ENCODE assay signal across 12 cellular contexts in genomic region chr19:54035215-54036178, GRCh38. TPM values are rescaled to one million over a fixed set of nuclear protein-coding genes. Genes with fewer than 3 reads are reported as not detected.
DNase-seq lines count a peak whose midpoint lies in the region; ATAC-seq, FAIRE-seq and TF ChIP-seq lines count a peak whose summit lies in the region.
"Had no signal": no experiment of that assay in that cellular context is flagged by ENCODE, and none has a peak within 500 bp of the region (broad histone marks: within the 10 kb centered on the region; RNA-seq: fewer than 3 reads in every experiment).

No MANE protein-coding gene starts in this region.

- no peak for FAIRE-seq in D721Med (lab: Jason Lieb, UNC)

- no peak overlapping the region for H3K4me3 ChIP-seq in fibroblast of mammary gland (ENCODE audit: control insufficient read depth, low read depth, low read length)
- H3K4me3 ChIP-seq in lower lobe of right lung, result no peak overlapping the region
- no peak overlapping the region for H3K4me3 ChIP-seq in right atrium auricular region
- H3K4me3 ChIP-seq: adrenal gland had no signal

- TF ChIP-seq CTCF in fibroblast of mammary gland (conservative IDR thresholded peaks at IDR 0.05; ENCODE audit: control insufficient read depth, insufficient read depth, low read depth, low read length), result no peak
- no peak for TF ChIP-seq CTCF in lower lobe of right lung (IDR thresholded peaks at IDR 0.05)
- no peak for TF ChIP-seq CTCF in right atrium auricular region (IDR thresholded peaks at IDR 0.05)
- no peak for TF ChIP-seq CTCF in D721Med (IDR thresholded peaks at IDR 0.05; ENCODE audit: insufficient read depth, missing control alignments)

- DNase-seq in ELF-1 (ENCODE audit: low read depth, low spot score) (peak; percentile 60), RPMI7951 (ENCODE audit: low read depth) (peak; percentile 92), fibroblast of mammary gland (ENCODE audit: low read depth) (peak; percentile 94), non-pigmented ciliary epithelial cell (ENCODE audit: low read depth) (peak; percentile 58), lower lobe of right lung (no peak), cerebellar nuclear complex (lab: John Stamatoyannopoulos, UW) (no peak), right atrium auricular region (ENCODE audit: low spot score) (no peak), D721Med (ENCODE audit: insufficient read length, low spot score) (no peak)
- DNase-seq: adrenal gland, DMS79 treated with DMSO at 0.1 percent for 48 hours had no signal

- intact Hi-C loops in lower lobe of right lung (cut with DNase I), result no loop called here

- H3K27ac ChIP-seq in lower lobe of right lung (no peak overlapping the region), right atrium auricular region (no peak overlapping the region)
- H3K27ac ChIP-seq: adrenal gland, KMS-11, parathyroid adenoma had no signal

- H3K36me3 ChIP-seq in lower lobe of right lung (no peaks in the 10 kb centered on the region), right atrium auricular region (no peaks in the 10 kb centered on the region)
- H3K36me3 ChIP-seq: adrenal gland had no signal

- no peak for ATAC-seq in lower lobe of right lung

- no peaks in the 10 kb centered on the region for H3K4me1 ChIP-seq in lower lobe of right lung
- H3K4me1 ChIP-seq in right atrium auricular region, result no peaks in the 10 kb centered on the region
- H3K4me1 ChIP-seq: adrenal gland, parathyroid adenoma had no signal

- H3K9me3 ChIP-seq in lower lobe of right lung, result no peaks in the 10 kb centered on the region
- no peaks in the 10 kb centered on the region for H3K9me3 ChIP-seq in right atrium auricular region
- H3K9me3 ChIP-seq: adrenal gland had no signal

- H3K27me3 ChIP-seq in lower lobe of right lung (ENCODE audit: low read depth) (peaks cover under 1% of the 10 kb centered on the region), right atrium auricular region (no peaks in the 10 kb centered on the region)
- H3K27me3 ChIP-seq: adrenal gland had no signal

RNA-seq across cellular contexts. Expression of gene VSTM1, which starts 28.2 kb away (rescaled TPM):
- total RNA-seq in RPMI7951 (2014; rRNA removed; shearing (Covaris generic)), result 0.29 TPM in 1 of 2 replicates, not detected in the other
- 1.7 TPM for total RNA-seq in lower lobe of right lung
- not detected for total RNA-seq in right atrium auricular region

RNA-seq across cellular contexts. Expression of gene CACNG6, which starts 44.1 kb away (rescaled TPM):
- total RNA-seq in RPMI7951 (2014; rRNA removed; shearing (Covaris generic)), result 0.10 TPM in 1 of 2 replicates, not detected in the other
- total RNA-seq in lower lobe of right lung (2.2 TPM), right atrium auricular region (under 1 TPM in 1 of 2 donors, not detected in 1; 0.31 TPM)
- total RNA-seq: adrenal gland had no signal

RNA-seq across cellular contexts. Expression of gene TARM1, which starts 45.7 kb away (rescaled TPM):
- not detected in 2 replicates for total RNA-seq in RPMI7951 (2014; rRNA removed; shearing (Covaris generic))
- total RNA-seq in lower lobe of right lung, result not detected
- total RNA-seq in right atrium auricular region, result not detected
- total RNA-seq: adrenal gland had no signal

Comparison
In these comparisons a context has a peak if more than half of its experiments do, and no peak if none do; other contexts are left out.
1. DNase-seq: peak in ELF-1 (single experiment), RPMI7951 (single experiment), fibroblast of mammary gland (single experiment) and non-pigmented ciliary epithelial cell (single experiment); none in lower lobe of right lung (single experiment), cerebellar nuclear complex (0 of 2), right atrium auricular region (single experiment) and D721Med (single experiment).